9 cellular contexts compared by ENCODE assay signal in genomic region chr16:88430185-88430523, GRCh38. TPM values are rescaled to one million over a fixed set of nuclear protein-coding genes. Genes with fewer than 3 reads are reported as not detected.
DNase-seq lines count a peak whose midpoint lies in the region; ATAC-seq and TF ChIP-seq lines count a peak whose summit lies in the region.
"Had no signal": no experiment of that assay in that cellular context is flagged by ENCODE, and none has a peak within 500 bp of the region (broad histone marks: within the 10 kb centered on the region; RNA-seq: fewer than 3 reads in every experiment).

No MANE protein-coding gene starts in this region.

- H3K27me3 ChIP-seq in DND-41 (ENCODE audit: insufficient read depth, low read length, poor library complexity) (peaks cover 27% of the 10 kb centered on the region), colonic mucosa (peaks cover 17% of the 10 kb centered on the region)

- H3K9me3 Mint-ChIP-seq in natural killer cell treated with Interleukin-12 subunit alpha and Interleukin-12 subunit beta and Interleukin-15 and Interleukin-18, amount 100 ng/mL, for 72 hours, result no peaks in the 10 kb centered on the region

- H3K4me3 ChIP-seq in DND-41 (ENCODE audit: low read depth in 1 of 2, low read length in 2 of 2), result peak overlapping the region; percentile 0 to 52; a peak in 3 of 4 replicates
- H3K4me3 ChIP-seq in colonic mucosa, result peak overlapping the region; percentile 35

- peak overlapping the region; percentile 53 for H3K9ac ChIP-seq in DND-41 (ENCODE audit: low read depth, low read length)
- H3K9ac ChIP-seq in colonic mucosa (ENCODE audit: low read depth in 2 of 2, low read length in 2 of 2), result peak overlapping the region in 1 of 2 donors; percentile 66

- H3K9me3 ChIP-seq in DND-41 (ENCODE audit: insufficient read depth, low read length, severe bottlenecking), result no peaks in the 10 kb centered on the region
- no peaks in the 10 kb centered on the region for H3K9me3 ChIP-seq in colonic mucosa

- H3K79me2 ChIP-seq in DND-41 (ENCODE audit: insufficient read depth, low read length), result no peaks in the 10 kb centered on the region

- H3K4me2 ChIP-seq in DND-41 (ENCODE audit: insufficient read depth, low read length), result peak overlapping the region; percentile 56

- H3K27me3 Mint-ChIP-seq in natural killer cell treated with Interleukin-12 subunit alpha and Interleukin-12 subunit beta and Interleukin-15 and Interleukin-18, amount 100 ng/mL, for 72 hours, result no peaks in the 10 kb centered on the region

- H4K20me1 ChIP-seq in DND-41 (ENCODE audit: insufficient read depth, low read length), result peaks cover 14% of the 10 kb centered on the region; the same call in 1 of the 2 replicates

- H3K27ac ChIP-seq in DND-41 (ENCODE audit: low read length) (no peak overlapping the region), colonic mucosa (no peak overlapping the region)

- ATAC-seq in DND-41 (ENCODE audit: insufficient read depth, low read depth) (peak; percentile 51; the same call in 2 of the 3 replicates), HG03354 (IDR thresholded peaks at IDR 0.05; ENCODE audit: poor library complexity, severe bottlenecking, unreplicated experiment) (peak; percentile 34), HG02610 (IDR thresholded peaks at IDR 0.05; ENCODE audit: unreplicated experiment) (no peak), GM18861 (IDR thresholded peaks at IDR 0.05; ENCODE audit: unreplicated experiment) (no peak), GM19467 (IDR thresholded peaks at IDR 0.05; ENCODE audit: unreplicated experiment) (no peak), GM21825 (IDR thresholded peaks at IDR 0.05; ENCODE audit: unreplicated experiment) (no peak)
- peak; percentile 34 to 51 for ATAC-seq in natural killer cell treated with Interleukin-12 subunit alpha and Interleukin-12 subunit beta and Interleukin-15 and Interleukin-18, amount 100 ng/mL, for 72 hours

- DNase-seq in DND-41 (no peak), colonic mucosa (no peak)
- DNase-seq in natural killer cell treated with Interleukin-12 subunit alpha and Interleukin-12 subunit beta and Interleukin-15 and Interleukin-18, amount 100 ng/mL, for 72 hours (ENCODE audit: low spot score), result no peak
- DNase-seq: NCI-H446 had no signal

- intact Hi-C loops in colonic mucosa (cut with DNase I), result loop anchor here (10.0 kb wide), 1 partner anchor 235 kb away; no protein-coding TSS in a partner anchor

- TF ChIP-seq CTCF in DND-41 (IDR thresholded peaks at IDR 0.05; ENCODE audit: borderline replicate concordance, extremely low read depth, low read length, poor library complexity, severe bottlenecking) (no peak), colonic mucosa (IDR thresholded peaks at IDR 0.05) (no peak)

- H3K36me3 ChIP-seq in DND-41 (ENCODE audit: insufficient read depth, low read length), result no peaks in the 10 kb centered on the region
- H3K36me3 ChIP-seq in colonic mucosa, result no peaks in the 10 kb centered on the region

- H3K4me1 ChIP-seq in DND-41 (ENCODE audit: insufficient read depth, low read length), result peaks cover 14% of the 10 kb centered on the region
- no peaks in the 10 kb centered on the region for H3K4me1 ChIP-seq in colonic mucosa

- peak overlapping the region; percentile 47 for H2AFZ ChIP-seq in DND-41 (ENCODE audit: low read depth, low read length)

- peaks cover 0 to 6% of the 10 kb centered on the region in 2 donors for H3K4me1 Mint-ChIP-seq in natural killer cell treated with Interleukin-12 subunit alpha and Interleukin-12 subunit beta and Interleukin-15 and Interleukin-18, amount 100 ng/mL, for 72 hours (ENCODE audit: low read depth in 2 of 2)

- no peaks in the 10 kb centered on the region for H3K36me3 Mint-ChIP-seq in natural killer cell treated with Interleukin-12 subunit alpha and Interleukin-12 subunit beta and Interleukin-15 and Interleukin-18, amount 100 ng/mL, for 72 hours

- peak overlapping the region in 1 of 2 donors; percentile 51 for H3K27ac Mint-ChIP-seq in natural killer cell treated with Interleukin-12 subunit alpha and Interleukin-12 subunit beta and Interleukin-15 and Interleukin-18, amount 100 ng/mL, for 72 hours

- peak overlapping the region; percentile 67 for H3K4me3 Mint-ChIP-seq in natural killer cell treated with Interleukin-12 subunit alpha and Interleukin-12 subunit beta and Interleukin-15 and Interleukin-18, amount 100 ng/mL, for 72 hours

RNA-seq across cellular contexts. Expression of gene ZFPM1, which starts 22.9 kb away (rescaled TPM):
- 10 to 100 TPM in 1 of 2 donors, 1 to 10 TPM in 1; 6.6 to 12.5 TPM for total RNA-seq in colonic mucosa
- 10 to 100 TPM; 23.5 to 24.5 TPM for total RNA-seq in natural killer cell treated with Interleukin-12 subunit alpha and Interleukin-12 subunit beta and Interleukin-15 and Interleukin-18, amount 100 ng/mL, for 72 hours

RNA-seq across cellular contexts. Expression of gene ZNF469, which starts 47.4 kb away (rescaled TPM):
- total RNA-seq in colonic mucosa, result under 1 TPM; 0.17 to 0.40 TPM
- 1 to 10 TPM; 3.0 to 6.1 TPM for total RNA-seq in natural killer cell treated with Interleukin-12 subunit alpha and Interleukin-12 subunit beta and Interleukin-15 and Interleukin-18, amount 100 ng/mL, for 72 hours

Comparison
In these comparisons a context has a peak if more than half of its experiments do, and no peak if none do; other contexts are left out.
1. ATAC-seq: peak in DND-41 (single experiment), HG03354 (single experiment) and natural killer cell treated with Interleukin-12 subunit alpha and Interleukin-12 subunit beta and Interleukin-15 and Interleukin-18, amount 100 ng/mL, for 72 hours (2 of 2); none in HG02610 (single experiment), GM18861 (single experiment), GM19467 (single experiment) and GM21825 (single experiment).